Comparison of ENCODE assay signal across 8 cellular contexts in genomic region chr18:35376393-35376741, GRCh38. TPM values are rescaled to one million over a fixed set of nuclear protein-coding genes. Genes with fewer than 3 reads are reported as not detected.
A peak's percentile ranks its signal among the peaks of the same experiment; 100 is the strongest.
DNase-seq lines count a peak whose midpoint lies in the region; ATAC-seq and TF ChIP-seq lines count a peak whose summit lies in the region.

No MANE protein-coding gene starts in this region.

- peaks cover 12% of the 10 kb centered on the region for H3F3A ChIP-seq in GM23248 (ENCODE audit: insufficient read depth)
- no peaks in the 10 kb centered on the region for H3F3A ChIP-seq in Loucy (ENCODE audit: low read depth)

- TF ChIP-seq CTCF in Loucy (conservative IDR thresholded peaks at IDR 0.05; ENCODE audit: low read length) (no peak), cardiac muscle cell (IDR thresholded peaks at IDR 0.05; ENCODE audit: low read depth, low read length) (no peak), psoas muscle (IDR thresholded peaks at IDR 0.05) (no peak)

- no peaks in the 10 kb centered on the region for H4K20me1 ChIP-seq in GM23248 (ENCODE audit: insufficient read depth)
- no peaks in the 10 kb centered on the region for H4K20me1 ChIP-seq in Loucy (ENCODE audit: insufficient read depth, low read length, poor library complexity, severe bottlenecking)

- in situ Hi-C loops in GM23248 (cut with MboI), result no loop called here

- peak; percentile 16 for ATAC-seq in GM18499 (IDR thresholded peaks at IDR 0.05; ENCODE audit: insufficient read depth, unreplicated experiment)
- ATAC-seq in psoas muscle, result peak; percentile 23 to 52 (median 33)

- H3K4me1 ChIP-seq in GM23248 (ENCODE audit: insufficient read depth) (peaks cover 16% of the 10 kb centered on the region), Loucy (ENCODE audit: insufficient read depth, low read length, poor library complexity, severe bottlenecking) (no peaks in the 10 kb centered on the region), cardiac muscle cell (ENCODE audit: low read depth) (no peaks in the 10 kb centered on the region), psoas muscle (peaks cover 4% of the 10 kb centered on the region)

- H3K27ac ChIP-seq in GM23248, result no peak overlapping the region
- H3K27ac ChIP-seq in cardiac muscle cell, result no peak overlapping the region
- no peak overlapping the region for H3K27ac ChIP-seq in psoas muscle

- H3K4me2 ChIP-seq in GM23248 (ENCODE audit: unreplicated experiment) (peak overlapping the region; percentile 77), Loucy (ENCODE audit: low read depth, low read length, poor library complexity, severe bottlenecking) (peak overlapping the region; percentile 82)

- H2AFZ ChIP-seq in GM23248 (peak overlapping the region; percentile 94), Loucy (ENCODE audit: low read length) (peak overlapping the region; percentile 80)

- H3K4me3 ChIP-seq in GM23248 (peak overlapping the region; percentile 80), Loucy (ENCODE audit: low read length, poor library complexity, severe bottlenecking) (peak overlapping the region; percentile 74), cardiac muscle cell (peak overlapping the region; percentile 88), psoas muscle (peak overlapping the region; percentile 87)

- no peak for DNase-seq in GM23248
- peak; percentile 3 for DNase-seq in activated T-helper 1 cell treated with Interleukin-2 at 50 U/mL for 16 hours (ENCODE audit: low read depth)
- peak in 1 of 2 donors; percentile 2 for DNase-seq in cardiac muscle cell (ENCODE audit: low read depth in 1 of 2, low spot score in 1 of 2)
- DNase-seq in psoas muscle, result peak; percentile 33 to 48
- DNase-seq in NK-92 (lab: John Stamatoyannopoulos, UW; ENCODE audit: unreplicated experiment), result no peak
- DNase-seq in cerebellum (ENCODE audit: low spot score), result no peak

- H3K27me3 ChIP-seq in GM23248 (replicated peaks; ENCODE audit: insufficient read depth) (no peaks in the 10 kb centered on the region), Loucy (ENCODE audit: insufficient read depth, low read length, poor library complexity, severe bottlenecking) (peaks cover 6% of the 10 kb centered on the region), cardiac muscle cell (no peaks in the 10 kb centered on the region), psoas muscle (ENCODE audit: insufficient read depth in 3 of 3, low read length in 2 of 3) (peaks cover 0 to 20% (median 0%) of the 10 kb centered on the region in 3 donors)

- H3K9ac ChIP-seq in GM23248 (peak overlapping the region; percentile 55; the same call in 1 of the 2 replicates), Loucy (ENCODE audit: low read depth, low read length, poor library complexity, severe bottlenecking) (no peak overlapping the region)

- H3K36me3 ChIP-seq in GM23248 (ENCODE audit: low read depth), result no peaks in the 10 kb centered on the region
- H3K36me3 ChIP-seq in Loucy (ENCODE audit: insufficient read depth, low read length), result no peaks in the 10 kb centered on the region
- H3K36me3 ChIP-seq in cardiac muscle cell, result no peaks in the 10 kb centered on the region
- no peaks in the 10 kb centered on the region for H3K36me3 ChIP-seq in psoas muscle (ENCODE audit: insufficient read depth in 1 of 2, low read depth in 1 of 2)

- H3K9me3 ChIP-seq in GM23248 (ENCODE audit: low read depth) (no peaks in the 10 kb centered on the region), Loucy (ENCODE audit: insufficient read depth, low read depth, low read length) (no peaks in the 10 kb centered on the region), cardiac muscle cell (ENCODE audit: low read depth) (no peaks in the 10 kb centered on the region), psoas muscle (no peaks in the 10 kb centered on the region)

- H3K79me2 ChIP-seq in GM23248 (ENCODE audit: insufficient read depth), result no peaks in the 10 kb centered on the region
- no peaks in the 10 kb centered on the region for H3K79me2 ChIP-seq in Loucy (ENCODE audit: insufficient read depth, low read length)

- 25 to 27% methylated on average over 13 of the region's 13 CpGs for WGBS in GM23248 (ENCODE audit: low coverage in 1 of 2, low lambda C conversion rate in 2 of 2, missing lambda C conversion rate in 2 of 2), 2 experiments
- 20 to 31% (median 27%) methylated on average over 13 of the region's 13 CpGs for WGBS in psoas muscle, 3 donors

- H3K9me2 ChIP-seq in GM23248 (ENCODE audit: insufficient read depth) (no peaks in the 10 kb centered on the region), Loucy (replicated peaks; ENCODE audit: low read depth, low read length) (no peaks in the 10 kb centered on the region)

- intact Hi-C loops in psoas muscle (cut with DNase I), result no loop called here

RNA-seq across cellular contexts. Expression of gene ZNF396, which starts 0.8 kb away (rescaled TPM):
- 0.13 and 0.86 TPM in 2 replicates for total RNA-seq in GM23248 (2014; rRNA removed; shearing (Covaris generic))
- polyA plus RNA-seq in GM23248 (2016; fragmentation: Nextera tagmentation; extraction: Ambion mirVana) (0.54 and 0.85 TPM in 2 replicates), cardiac muscle cell (3.8 and 8.2 TPM in 2 replicates), psoas muscle (under 1 TPM; 0.38 to 0.73 (median 0.52) TPM)
- total RNA-seq in cardiac muscle cell (2.8 TPM in 2 replicates), psoas muscle (under 1 TPM; 0.30 to 0.79 (median 0.74) TPM), cerebellum (3.8 TPM)

RNA-seq across cellular contexts. Expression of gene ZNF24, which starts 32.1 kb away (rescaled TPM):
- total RNA-seq in GM23248 (2014; rRNA removed; shearing (Covaris generic)), result 23.1 and 23.6 TPM in 2 replicates
- polyA plus RNA-seq in GM23248 (2016; fragmentation: Nextera tagmentation; extraction: Ambion mirVana) (32.3 and 33.1 TPM in 2 replicates), cardiac muscle cell (41.1 and 55.4 TPM in 2 replicates), psoas muscle (10 to 100 TPM; 16.0 to 32.5 (median 19.1) TPM)
- total RNA-seq in cardiac muscle cell (30.7 and 38.5 TPM in 2 replicates), psoas muscle (10 to 100 TPM; 40.6 to 63.8 (median 53.9) TPM), cerebellum (69.6 TPM)

Comparison
In these comparisons a context has a peak if more than half of its experiments do, and no peak if none do; other contexts are left out.
1. DNase-seq: peak in activated T-helper 1 cell treated with Interleukin-2 at 50 U/mL for 16 hours (single experiment) and psoas muscle (2 of 2); none in GM23248 (single experiment), NK-92 (single experiment) and cerebellum (single experiment).
2. Peak in every context shown above with its lines, with median percentiles within 50 percentile points of each other: H3K4me3 ChIP-seq.